9 cellular contexts compared by ENCODE assay signal in genomic region chr3:120688121-120688520, GRCh38. TPM values are rescaled to one million over a fixed set of nuclear protein-coding genes. Genes with fewer than 3 reads are reported as not detected.
A peak's percentile ranks its signal among the peaks of the same experiment; 100 is the strongest.
DNase-seq lines count a peak whose midpoint lies in the region; ATAC-seq and TF ChIP-seq lines count a peak whose summit lies in the region.
"Had no signal": no experiment of that assay in that cellular context is flagged by ENCODE, and none has a peak within 500 bp of the region (broad histone marks: within the 10 kb centered on the region; RNA-seq: fewer than 3 reads in every experiment).

No MANE protein-coding gene starts in this region.

- H3K27ac Mint-ChIP-seq in nephron progenitor cell: no peak overlapping the region
- no peak overlapping the region for H3K27ac Mint-ChIP-seq in activated CD4-positive, alpha-beta memory T cell treated with anti-CD3 and anti-CD28 coated beads for 36 hours
- H3K27ac Mint-ChIP-seq: T-helper 2 cell treated with Interferon-gamma antibody and Interleukin-4, amounts not matched to agents 5 μg/mL and 100 μg/mL, for 36 hours had no signal

- peaks cover 5% of the 10 kb centered on the region for H3K36me3 Mint-ChIP-seq in nephron progenitor cell (ENCODE audit: low read depth)
- peaks cover 18% of the 10 kb centered on the region for H3K36me3 Mint-ChIP-seq in activated CD4-positive, alpha-beta memory T cell treated with anti-CD3 and anti-CD28 coated beads for 36 hours

- peak; percentile 98 for ATAC-seq in GM18520 (IDR thresholded peaks at IDR 0.05; ENCODE audit: unreplicated experiment)
- peak; percentile 99 for ATAC-seq in HG02571 (IDR thresholded peaks at IDR 0.05; ENCODE audit: unreplicated experiment)

- no peaks in the 10 kb centered on the region for H3K27me3 Mint-ChIP-seq in nephron progenitor cell (ENCODE audit: low read depth, poor library complexity)
- H3K27me3 Mint-ChIP-seq in activated CD4-positive, alpha-beta memory T cell treated with anti-CD3 and anti-CD28 coated beads for 36 hours: no peaks in the 10 kb centered on the region

- no peak overlapping the region for H3K4me3 Mint-ChIP-seq in nephron progenitor cell
- no peak overlapping the region for H3K4me3 Mint-ChIP-seq in activated CD4-positive, alpha-beta memory T cell treated with anti-CD3 and anti-CD28 coated beads for 36 hours
- H3K4me3 Mint-ChIP-seq: T-helper 2 cell treated with Interferon-gamma antibody and Interleukin-4, amounts not matched to agents 5 μg/mL and 100 μg/mL, for 36 hours had no signal

- peak; percentile 26 for DNase-seq in LHCN-M2 (ENCODE audit: low read depth)
- peak; percentile 8 for DNase-seq in midbrain (lab: John Stamatoyannopoulos, UW)
- DNase-seq in nephron progenitor cell: no peak
- no peak for DNase-seq in NCI-H2107 treated with DMSO at 0.1 percent for 48 hours (lab: John Stamatoyannopoulos, UW; ENCODE audit: unreplicated experiment)
- DNase-seq in activated CD4-positive, alpha-beta memory T cell treated with anti-CD3 and anti-CD28 coated beads for 36 hours: no peak
- no peak for DNase-seq in HuH-7.5 (ENCODE audit: low spot score)

- no peaks in the 10 kb centered on the region for H3K9me3 Mint-ChIP-seq in nephron progenitor cell
- H3K9me3 Mint-ChIP-seq in activated CD4-positive, alpha-beta memory T cell treated with anti-CD3 and anti-CD28 coated beads for 36 hours: no peaks in the 10 kb centered on the region
- H3K9me3 Mint-ChIP-seq: T-helper 2 cell treated with Interferon-gamma antibody and Interleukin-4, amounts not matched to agents 5 μg/mL and 100 μg/mL, for 36 hours had no signal

- CTCF ChIA-PET in activated CD4-positive, alpha-beta memory T cell treated with anti-CD3 and anti-CD28 coated beads for 36 hours (lab: Charles Lee): no interaction called here

- intact Hi-C loops in activated CD4-positive, alpha-beta memory T cell treated with anti-CD3 and anti-CD28 coated beads for 36 hours (cut with micrococcal nuclease): no loop called here

- TF ChIP-seq CTCF in nephron progenitor cell (IDR thresholded peaks at IDR 0.05): no peak

- H3K4me1 Mint-ChIP-seq in nephron progenitor cell: peaks cover 14% of the 10 kb centered on the region
- H3K4me1 Mint-ChIP-seq in activated CD4-positive, alpha-beta memory T cell treated with anti-CD3 and anti-CD28 coated beads for 36 hours (ENCODE audit: low read depth): peaks cover 4% of the 10 kb centered on the region

- POLR2A ChIA-PET in activated CD4-positive, alpha-beta memory T cell treated with anti-CD3 and anti-CD28 coated beads for 36 hours (lab: Charles Lee): no interaction called here

RNA-seq across cellular contexts. Expression of gene HGD, which starts 6.1 kb away (rescaled TPM):
- 0.06 TPM in 2 replicates for total RNA-seq in LHCN-M2 (2014; rRNA removed)
- not detected for polyA plus RNA-seq in LHCN-M2 (2012)
- under 1 TPM in 1 of 2 experiments, not detected in 1; 0.12 TPM for total RNA-seq in activated CD4-positive, alpha-beta memory T cell treated with anti-CD3 and anti-CD28 coated beads for 36 hours

RNA-seq across cellular contexts. Expression of gene RABL3, which starts 54.2 kb away (rescaled TPM):
- 23.9 and 31.1 TPM in 2 replicates for total RNA-seq in LHCN-M2 (2014; rRNA removed)
- 13.1 TPM for polyA plus RNA-seq in LHCN-M2 (2012)
- total RNA-seq in activated CD4-positive, alpha-beta memory T cell treated with anti-CD3 and anti-CD28 coated beads for 36 hours: 10 to 100 TPM; 28.7 to 30.0 TPM

RNA-seq across cellular contexts. Expression of gene GTF2E1, which starts 54.4 kb away (rescaled TPM):
- 19.4 and 21.6 TPM in 2 replicates for total RNA-seq in LHCN-M2 (2014; rRNA removed)
- 6.8 TPM for polyA plus RNA-seq in LHCN-M2 (2012)
- 10 to 100 TPM; 18.4 to 19.8 TPM for total RNA-seq in activated CD4-positive, alpha-beta memory T cell treated with anti-CD3 and anti-CD28 coated beads for 36 hours

Comparison
In these comparisons a context has a peak if more than half of its experiments do, and no peak if none do; other contexts are left out.
1. DNase-seq: peak in LHCN-M2 (single experiment) and midbrain (single experiment); none in nephron progenitor cell (single experiment), NCI-H2107 treated with DMSO at 0.1 percent for 48 hours (single experiment), activated CD4-positive, alpha-beta memory T cell treated with anti-CD3 and anti-CD28 coated beads for 36 hours (single experiment) and HuH-7.5 (single experiment).